8 cellular contexts compared by ENCODE assay signal in the genomic region with DNA sequence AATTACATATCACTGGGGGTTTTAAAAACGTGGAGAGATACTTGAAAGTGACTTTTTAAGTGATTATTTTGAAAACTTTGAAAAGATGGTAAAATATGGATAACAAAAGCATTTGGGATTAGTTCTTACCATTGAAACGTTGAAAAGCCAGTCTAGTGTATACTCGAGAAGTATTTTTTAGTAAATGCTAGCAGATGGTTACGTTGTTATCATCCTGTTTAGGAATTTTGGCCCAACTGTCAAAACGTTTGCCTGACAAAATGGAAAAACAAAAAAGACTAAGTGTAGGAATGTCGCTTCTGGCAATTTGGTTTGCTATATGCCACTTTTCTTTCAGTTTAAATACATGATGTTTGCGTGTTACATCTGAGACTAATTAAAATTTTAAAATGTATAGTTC. TPM values are rescaled to one million over a fixed set of nuclear protein-coding genes. Genes with fewer than 3 reads are reported as not detected.
A peak's percentile ranks its signal among the peaks of the same experiment; 100 is the strongest.
DNase-seq lines count a peak whose midpoint lies in the region; ATAC-seq and TF ChIP-seq lines count a peak whose summit lies in the region.

No MANE protein-coding gene starts in this region.

- TF ChIP-seq EP300 in suprapubic skin (IDR thresholded peaks at IDR 0.05), result no peak

- H3K4me1 ChIP-seq in suprapubic skin, result peaks cover 19% of the 10 kb centered on the region

- H3K4me3 ChIP-seq in suprapubic skin, result peak overlapping the region; percentile 100

- TF ChIP-seq POLR2A in suprapubic skin (IDR thresholded peaks at IDR 0.05), result no peak

- H3K27ac ChIP-seq in suprapubic skin, result no peak overlapping the region

- H3K27me3 ChIP-seq in suprapubic skin, result no peaks in the 10 kb centered on the region

- no peak for ATAC-seq in activated T-helper 17 cell treated with anti-CD3 and anti-CD28 coated beads, Interleukin-2, amount 50 U/mL, for 72 hours (replicated peaks)
- no peak for ATAC-seq in HG02678 (IDR thresholded peaks at IDR 0.05; ENCODE audit: unreplicated experiment)

- peak overlapping the region; percentile 98 for H3K4me3 Mint-ChIP-seq in T-helper 2 cell treated with Interferon-gamma antibody and Interleukin-4, amounts not matched to agents 5 μg/mL and 100 μg/mL, for 36 hours
- peak overlapping the region; percentile 89 for H3K4me3 Mint-ChIP-seq in activated T-helper 17 cell treated with anti-CD3 and anti-CD28 coated beads, Interleukin-2, amount 50 U/mL, for 72 hours
- H3K4me3 Mint-ChIP-seq in immature natural killer cell, result peak overlapping the region; percentile 97 to 99 (median 98)

- peaks cover 71% of the 10 kb centered on the region for H3K36me3 Mint-ChIP-seq in T-helper 2 cell treated with Interferon-gamma antibody and Interleukin-4, amounts not matched to agents 5 μg/mL and 100 μg/mL, for 36 hours (ENCODE audit: low read depth)
- peaks cover 96% of the 10 kb centered on the region for H3K36me3 Mint-ChIP-seq in activated T-helper 17 cell treated with anti-CD3 and anti-CD28 coated beads, Interleukin-2, amount 50 U/mL, for 72 hours (ENCODE audit: low read depth)
- peaks cover 16 to 43% (median 36%) of the 10 kb centered on the region in 3 donors for H3K36me3 Mint-ChIP-seq in immature natural killer cell

- peaks cover 21% of the 10 kb centered on the region for H3K9me3 Mint-ChIP-seq in T-helper 2 cell treated with Interferon-gamma antibody and Interleukin-4, amounts not matched to agents 5 μg/mL and 100 μg/mL, for 36 hours
- peaks cover 5% of the 10 kb centered on the region for H3K9me3 Mint-ChIP-seq in activated T-helper 17 cell treated with anti-CD3 and anti-CD28 coated beads, Interleukin-2, amount 50 U/mL, for 72 hours
- H3K9me3 Mint-ChIP-seq in immature natural killer cell, result peaks cover 0 to 10% (median 4%) of the 10 kb centered on the region in 6 donors

- H3K27me3 Mint-ChIP-seq in T-helper 2 cell treated with Interferon-gamma antibody and Interleukin-4, amounts not matched to agents 5 μg/mL and 100 μg/mL, for 36 hours (ENCODE audit: low read depth), result no peaks in the 10 kb centered on the region
- no peaks in the 10 kb centered on the region for H3K27me3 Mint-ChIP-seq in activated T-helper 17 cell treated with anti-CD3 and anti-CD28 coated beads, Interleukin-2, amount 50 U/mL, for 72 hours
- peaks cover 6 to 14% (median 9%) of the 10 kb centered on the region in 3 donors for H3K27me3 Mint-ChIP-seq in immature natural killer cell (ENCODE audit: low read depth in 3 of 3)

- H3K4me1 Mint-ChIP-seq in T-helper 2 cell treated with Interferon-gamma antibody and Interleukin-4, amounts not matched to agents 5 μg/mL and 100 μg/mL, for 36 hours (ENCODE audit: low read depth), result peaks cover 26% of the 10 kb centered on the region
- peaks cover 35% of the 10 kb centered on the region for H3K4me1 Mint-ChIP-seq in activated T-helper 17 cell treated with anti-CD3 and anti-CD28 coated beads, Interleukin-2, amount 50 U/mL, for 72 hours
- peaks cover 60 to 72% of the 10 kb centered on the region in 2 donors for H3K4me1 Mint-ChIP-seq in immature natural killer cell

- H3K36me3 ChIP-seq in suprapubic skin, result peaks cover 17% of the 10 kb centered on the region

- no peak for TF ChIP-seq CTCF in suprapubic skin (IDR thresholded peaks at IDR 0.05)

- DNase-seq in T-helper 2 cell treated with Interferon-gamma antibody and Interleukin-4, amounts not matched to agents 5 μg/mL and 100 μg/mL, for 36 hours (ENCODE audit: low spot score), result no peak
- DNase-seq in T-helper 2 cell, result no peak
- no peak for DNase-seq in immature natural killer cell
- no peak for DNase-seq in suprapubic skin (ENCODE audit: low spot score in 2 of 2)
- no peak for DNase-seq in epidermal melanocyte (ENCODE audit: insufficient read length, low spot score)
- no peak for DNase-seq in iPS-NIHi11 (ENCODE audit: low spot score)

- peak overlapping the region; percentile 98 for H3K27ac Mint-ChIP-seq in T-helper 2 cell treated with Interferon-gamma antibody and Interleukin-4, amounts not matched to agents 5 μg/mL and 100 μg/mL, for 36 hours
- H3K27ac Mint-ChIP-seq in activated T-helper 17 cell treated with anti-CD3 and anti-CD28 coated beads, Interleukin-2, amount 50 U/mL, for 72 hours, result peak overlapping the region; percentile 95
- peak overlapping the region; percentile 94 to 99 (median 98) for H3K27ac Mint-ChIP-seq in immature natural killer cell

- H3K9me3 ChIP-seq in suprapubic skin, result peaks cover 19% of the 10 kb centered on the region

- 12% methylated on average over 7 of the region's 7 CpGs for WGBS in suprapubic skin

RNA-seq across cellular contexts. Expression of a gene that starts 1.2 kb away (rescaled TPM):
- total RNA-seq in activated T-helper 17 cell treated with anti-CD3 and anti-CD28 coated beads, Interleukin-2, amount 50 U/mL, for 72 hours, result 100 to 1,000 TPM in 1 of 2 donors, 10 to 100 TPM in 1; 79.6 to 114 TPM
- polyA plus RNA-seq in immature natural killer cell, result 10 to 100 TPM; 10.9 to 61.5 (median 28.3) TPM
- 100 to 1,000 TPM in 1 of 4 donors, 10 to 100 TPM in 3; 37.4 to 121 (median 58.2) TPM for total RNA-seq in suprapubic skin
